In genomic region chr2:70557171-70557838, GRCh38 we compare ENCODE assay signal across 1 cellular context.
A peak's percentile ranks its signal among the peaks of the same experiment; 100 is the strongest.
TF ChIP-seq lines count a peak whose summit lies in the region.

No MANE protein-coding gene starts in this region.

TF ChIP-seq in HepG2, 621 proteins besides CTCF, POLR2A, EP300 and RAD21 (continued from another document and continues in another):
- no peak for TF ChIP-seq AKNA (CRISPR knock-in tag; IDR thresholded peaks at IDR 0.05; ENCODE audit: borderline replicate concordance)
- no peak for TF ChIP-seq AFF4 (CRISPR knock-in tag; IDR thresholded peaks at IDR 0.05)
- TF ChIP-seq KDM6A (CRISPR knock-in tag; IDR thresholded peaks at IDR 0.05; ENCODE audit: low read depth): 0 out of 2 replicates have a peak, but pooled peaks have one; percentile 22
- TF ChIP-seq ZNF207 (IDR thresholded peaks at IDR 0.05; ENCODE audit: borderline replicate concordance): no peak
- TF ChIP-seq SMAD1 (CRISPR knock-in tag; IDR thresholded peaks at IDR 0.05; ENCODE audit: borderline replicate concordance, low read depth): no peak
- TF ChIP-seq ZNF468 (CRISPR knock-in tag; IDR thresholded peaks at IDR 0.05): no peak
- no peak for TF ChIP-seq ZNF780A (CRISPR knock-in tag; IDR thresholded peaks at IDR 0.05)
- TF ChIP-seq HNRNPK (IDR thresholded peaks at IDR 0.05; ENCODE audit: low read depth, low read length, poor library complexity, severe bottlenecking): no peak
- TF ChIP-seq TFE3 (CRISPR knock-in tag; IDR thresholded peaks at IDR 0.05): peak; percentile 60; the same call in 1 of the 2 replicates
- no peak for TF ChIP-seq ATF3 (CRISPR knock-in tag; IDR thresholded peaks at IDR 0.05)
- peak; percentile 42; the same call in 1 of the 2 replicates for TF ChIP-seq RBFOX2 (IDR thresholded peaks at IDR 0.05; ENCODE audit: low read depth, low read length)
- no peak for TF ChIP-seq ZNF670 (CRISPR knock-in tag; IDR thresholded peaks at IDR 0.05; ENCODE audit: borderline replicate concordance)
- TF ChIP-seq SIN3A (IDR thresholded peaks at IDR 0.05; ENCODE audit: borderline replicate concordance, low read depth, low read length): 0 out of 2 replicates have a peak, but pooled peaks have one; percentile 61
- TF ChIP-seq MAX (IDR thresholded peaks at IDR 0.05): peak; percentile 95
- TF ChIP-seq SOX6 (IDR thresholded peaks at IDR 0.05): no peak
- TF ChIP-seq SOX6 (CRISPR knock-in tag; IDR thresholded peaks at IDR 0.05): peak; percentile 44; the same call in 1 of the 2 replicates
- no peak for TF ChIP-seq CEBPG (CRISPR knock-in tag; IDR thresholded peaks at IDR 0.05)
- peak; percentile 32; the same call in 1 of the 2 replicates for TF ChIP-seq PBX2 (CRISPR knock-in tag; IDR thresholded peaks at IDR 0.05)
- TF ChIP-seq PLRG1 (conservative IDR thresholded peaks at IDR 0.05): no peak
- TF ChIP-seq ETV5 (CRISPR knock-in tag; IDR thresholded peaks at IDR 0.05; ENCODE audit: borderline replicate concordance): no peak
- TF ChIP-seq SALL1 (CRISPR knock-in tag; IDR thresholded peaks at IDR 0.05): peak; percentile 90
- peak; percentile 56; the same call in 1 of the 2 replicates for TF ChIP-seq ZNF784 (CRISPR knock-in tag; IDR thresholded peaks at IDR 0.05; ENCODE audit: borderline replicate concordance)
- TF ChIP-seq HMG20A (CRISPR knock-in tag; IDR thresholded peaks at IDR 0.05; ENCODE audit: borderline replicate concordance): no peak
- TF ChIP-seq DR1 (CRISPR knock-in tag; IDR thresholded peaks at IDR 0.05): no peak
- no peak for TF ChIP-seq ZNF496 (CRISPR knock-in tag; IDR thresholded peaks at IDR 0.05; ENCODE audit: insufficient replicate concordance)
- no peak for TF ChIP-seq NBN (conservative IDR thresholded peaks at IDR 0.05)
- no peak for TF ChIP-seq ZNF430 (CRISPR knock-in tag; IDR thresholded peaks at IDR 0.05)
- no peak for TF ChIP-seq ZC3H4 (CRISPR knock-in tag; IDR thresholded peaks at IDR 0.05; ENCODE audit: borderline replicate concordance)
- TF ChIP-seq AHR (CRISPR knock-in tag; IDR thresholded peaks at IDR 0.05): no peak
- TF ChIP-seq ZFP90 (CRISPR knock-in tag; IDR thresholded peaks at IDR 0.05; ENCODE audit: borderline replicate concordance): peak; percentile 82; the same call in 1 of the 2 replicates
- TF ChIP-seq FOXP4 (CRISPR knock-in tag; IDR thresholded peaks at IDR 0.05): peak; percentile 70
- TF ChIP-seq ARNT2 (CRISPR knock-in tag; IDR thresholded peaks at IDR 0.05; ENCODE audit: low read depth): no peak
- no peak for TF ChIP-seq GTF2F1 (IDR thresholded peaks at IDR 0.05; ENCODE audit: low read length)
- TF ChIP-seq ZNF792 (CRISPR knock-in tag; IDR thresholded peaks at IDR 0.05): no peak
- TF ChIP-seq CREBL2 (CRISPR knock-in tag; IDR thresholded peaks at IDR 0.05; ENCODE audit: borderline replicate concordance): 0 out of 2 replicates have a peak, but pooled peaks have one; percentile 36
- 0 out of 2 replicates have a peak, but pooled peaks have one; percentile 57 for TF ChIP-seq ZNF44 (CRISPR knock-in tag; IDR thresholded peaks at IDR 0.05)
- 0 out of 2 replicates have a peak, but pooled peaks have one; percentile 21 for TF ChIP-seq ZNF639 (CRISPR knock-in tag; conservative IDR thresholded peaks at IDR 0.05)
